In genomic region chr5:126274396-126274795, GRCh38 we compare ENCODE assay signal across 22 cellular contexts.
DNase-seq lines count a peak whose midpoint lies in the region; ATAC-seq lines count a peak whose summit lies in the region.
"Had no signal": no experiment of that assay in that cellular context is flagged by ENCODE, and none has a peak within 500 bp of the region (broad histone marks: within the 10 kb centered on the region; RNA-seq: fewer than 3 reads in every experiment).

No MANE protein-coding gene starts in this region.

- no peak overlapping the region for H3K9ac ChIP-seq in endocrine pancreas (ENCODE audit: control insufficient read depth, insufficient read depth, low read length)
- H3K9ac ChIP-seq: KMS-11 had no signal

- ATAC-seq in GM18498 (IDR thresholded peaks at IDR 0.05; ENCODE audit: unreplicated experiment) (no peak), GM21717 (IDR thresholded peaks at IDR 0.05; ENCODE audit: unreplicated experiment) (no peak)
- ATAC-seq: body of pancreas had no signal

- H3K27me3 ChIP-seq in endocrine pancreas (ENCODE audit: control insufficient read depth, insufficient read depth, low read length), result no peaks in the 10 kb centered on the region
- H3K27me3 ChIP-seq: body of pancreas, esophagus squamous epithelium, testis had no signal

- no peaks in the 10 kb centered on the region for H3K36me3 ChIP-seq in endocrine pancreas (ENCODE audit: control insufficient read depth, insufficient read depth, low read length)
- H3K36me3 ChIP-seq: esophagus squamous epithelium had no signal

- H3K4me1 ChIP-seq in endocrine pancreas (ENCODE audit: control insufficient read depth, insufficient read depth, low read length), result peaks cover 9% of the 10 kb centered on the region
- H3K4me1 ChIP-seq: body of pancreas, testis had no signal

- H3K4me3 ChIP-seq in endocrine pancreas (ENCODE audit: control insufficient read depth, insufficient read depth, low read length), result peak overlapping the region; percentile 68
- H3K4me3 ChIP-seq: body of pancreas, esophagus squamous epithelium, testis had no signal

- DNase-seq in DMS 273 treated with DMSO at 0.1 percent for 48 hours (lab: John Stamatoyannopoulos, UW) (peak; percentile 6), NCI-H2081 (lab: John Stamatoyannopoulos, UW) (peak; percentile 78 to 89), RPMI7951 (ENCODE audit: low read depth) (peak; percentile 21), SK-N-DZ (ENCODE audit: low spot score) (no peak)
- no peak for DNase-seq in activated CD4-positive, alpha-beta T cell treated with anti-CD3 and anti-CD28 coated beads for 48 hours
- DNase-seq: activated CD4-positive, alpha-beta memory T cell treated with anti-CD3 and anti-CD28 coated beads, Interleukin-2, amount 10 ng/mL, durations not matched to agents 7 days and 5 days; activated effector memory CD4-positive, alpha-beta T cell treated with Interleukin-2 at 50 U/mL for 16 hours; activated naive CD8-positive, alpha-beta T cell treated with anti-CD3 and anti-CD28 coated beads, Interleukin-2, amount 10 ng/mL, durations not matched to agents 7 days and 5 days; CD4-positive, alpha-beta memory T cell; DMS79; effector CD8-positive, alpha-beta T cell; esophagus squamous epithelium; HFFc6; NCI-H1092; stimulated activated CD4-positive, alpha-beta T cell treated with anti-CD3 and anti-CD28 coated beads, Interleukin-2, amount 100 ng/mL, for 48 hours; stimulated activated naive CD4-positive, alpha-beta T cell; testis had no signal

- no peaks in the 10 kb centered on the region for H3K9me3 ChIP-seq in endocrine pancreas (ENCODE audit: control insufficient read depth, low read length)
- H3K9me3 ChIP-seq: body of pancreas, esophagus squamous epithelium, testis had no signal

Comparison
In these comparisons a context has a peak if more than half of its experiments do, and no peak if none do; other contexts are left out.
1. DNase-seq: peak in DMS 273 treated with DMSO at 0.1 percent for 48 hours (single experiment), NCI-H2081 (2 of 2) and RPMI7951 (single experiment); none in activated CD4-positive, alpha-beta T cell treated with anti-CD3 and anti-CD28 coated beads for 48 hours (single experiment) and SK-N-DZ (single experiment).